Comparison of ENCODE assay signal across 7 cellular contexts in the genomic region with DNA sequence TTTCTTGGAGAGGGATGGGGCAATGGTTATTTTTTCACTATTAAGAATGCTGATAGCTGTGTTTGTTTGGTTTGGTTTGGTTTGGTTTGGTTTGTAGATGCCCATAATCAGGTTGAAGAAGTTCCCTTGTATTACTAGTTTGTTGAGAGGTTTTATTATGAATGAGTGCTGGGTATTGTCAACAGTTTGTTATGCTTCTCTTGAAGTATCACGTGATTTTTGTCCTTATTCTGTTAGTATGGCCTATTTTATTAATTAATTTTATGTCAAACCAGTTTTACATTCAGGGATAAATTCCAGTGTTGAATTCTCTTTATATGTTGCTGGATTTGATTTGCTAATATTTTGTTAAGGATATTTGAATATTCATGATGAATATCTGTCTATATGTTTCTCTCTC.
"Had no signal": no experiment of that assay in that cellular context is flagged by ENCODE, and none has a peak within 500 bp of the region (broad histone marks: within the 10 kb centered on the region; RNA-seq: fewer than 3 reads in every experiment).

No MANE protein-coding gene starts in this region.

- DNase-seq: GDM1, GF-D8 had no signal

- H3K4me3 ChIP-seq: GM12878 had no signal

- ATAC-seq: GM12878 had no signal

- FAIRE-seq: GM12878, GM12891, GM12892, GM18507, GM19239 had no signal
